16 cellular contexts compared by ENCODE assay signal in genomic region chr1:80531182-80531581, GRCh38.
A peak's percentile ranks its signal among the peaks of the same experiment; 100 is the strongest.
DNase-seq lines count a peak whose midpoint lies in the region; TF ChIP-seq lines count a peak whose summit lies in the region.
"Had no signal": no experiment of that assay in that cellular context is flagged by ENCODE, and none has a peak within 500 bp of the region (broad histone marks: within the 10 kb centered on the region; RNA-seq: fewer than 3 reads in every experiment).

No MANE protein-coding gene starts in this region.

- peak overlapping the region; percentile 34 to 72 (median 59) for H3K27ac Mint-ChIP-seq in nephron
- H3K27ac Mint-ChIP-seq: CD4-positive, CD25-positive, alpha-beta regulatory T cell had no signal

- peak; percentile 76 for DNase-seq in MM.1S
- peak; percentile 68 for DNase-seq in astrocyte of the spinal cord (ENCODE audit: low read depth, low spot score)
- DNase-seq in NCI-H82 treated with DMSO at 0.1 percent for 48 hours (lab: John Stamatoyannopoulos, UW; ENCODE audit: unreplicated experiment): no peak
- no peak for DNase-seq in NCI-H1105 treated with DMSO at 0.1 percent for 48 hours (lab: John Stamatoyannopoulos, UW)
- DNase-seq in activated CD4-positive, alpha-beta T cell treated with anti-CD3 and anti-CD28 coated beads, Interleukin-2, amount 50 U/mL, for 1 hour: no peak
- no peak for DNase-seq in HAP-1 (ENCODE audit: low spot score in 2 of 2)
- DNase-seq: CD4-positive, CD25-positive, alpha-beta regulatory T cell; GF-D8; NCI-H1436 treated with DMSO at 0.1 percent for 48 hours; NCI-H2227 treated with DMSO at 0.1 percent for 48 hours; NCI-H69; PC-9; SK-N-SH had no signal

- no peak for TF ChIP-seq CTCF in MM.1S (IDR thresholded peaks at IDR 0.05; ENCODE audit: low read length)
- TF ChIP-seq CTCF in astrocyte of the spinal cord (IDR thresholded peaks at IDR 0.05; ENCODE audit: low read depth, low read length): no peak
- TF ChIP-seq CTCF in nephron (IDR thresholded peaks at IDR 0.05; ENCODE audit: unreplicated experiment in 3 of 3): no peak

- no peak overlapping the region for H3K27ac ChIP-seq in BLaER1 treated with 17β-estradiol and CSF1 and Interleukin-3, amounts not matched to agents 10 nM and 100 nM
- peak overlapping the region; percentile 11; the same call in 1 of the 2 replicates for H3K27ac ChIP-seq in MM.1S (ENCODE audit: low read length)
- H3K27ac ChIP-seq: A549, PC-9 had no signal

- H3K27me3 ChIP-seq in BLaER1 treated with 17β-estradiol and CSF1 and Interleukin-3, amounts not matched to agents 10 nM and 100 nM: peaks cover 0 to 16% (median 0%) of the 10 kb centered on the region in 11 experiments; a peak in 4 of 22 replicates
- no peaks in the 10 kb centered on the region for H3K27me3 ChIP-seq in MM.1S (replicated peaks; ENCODE audit: insufficient read depth, low read length)
- no peaks in the 10 kb centered on the region for H3K27me3 ChIP-seq in HAP-1 (ENCODE audit: low read depth)

- H3K27me3 Mint-ChIP-seq in nephron (ENCODE audit: low read depth): no peaks in the 10 kb centered on the region
- H3K27me3 Mint-ChIP-seq: CD4-positive, CD25-positive, alpha-beta regulatory T cell had no signal

- in situ Hi-C loops in astrocyte of the spinal cord (cut with HindIII; ENCODE audit: low sequenced_read_pairs): no loop called here
- in situ Hi-C loops in HAP-1 (cut with MboI; ENCODE audit: low sequenced_read_pairs): no loop called here

- H3K4me1 ChIP-seq in BLaER1 treated with 17β-estradiol and CSF1 and Interleukin-3, amounts not matched to agents 10 nM and 100 nM: peaks cover 0 to 20% (median 8%) of the 10 kb centered on the region in 10 experiments; a peak in 13 of 20 replicates
- H3K4me1 ChIP-seq in MM.1S (ENCODE audit: low read length) (peaks cover 20% of the 10 kb centered on the region), HAP-1 (peaks cover 19% of the 10 kb centered on the region)

- H3K9me2 ChIP-seq in MM.1S (replicated peaks; ENCODE audit: insufficient read depth, low read length): no peaks in the 10 kb centered on the region
- H3K9me2 ChIP-seq: SK-N-SH had no signal

- H3K9me3 Mint-ChIP-seq in nephron: no peaks in the 10 kb centered on the region

- H3K4me2 ChIP-seq in BLaER1 treated with 17β-estradiol and CSF1 and Interleukin-3, amounts not matched to agents 10 nM and 100 nM: peak overlapping the region in 9 of 11 experiments; percentile 11 to 63 (median 49); a peak in 15 of 22 replicates
- H3K4me2 ChIP-seq in MM.1S (ENCODE audit: low read depth, low read length): peak overlapping the region; percentile 17; the same call in 1 of the 2 replicates
- H3K4me2 ChIP-seq: A549, PC-9, SK-N-SH had no signal

- H3K36me3 ChIP-seq in BLaER1 treated with 17β-estradiol and CSF1 and Interleukin-3, amounts not matched to agents 10 nM and 100 nM: no peaks in the 10 kb centered on the region
- no peaks in the 10 kb centered on the region for H3K36me3 ChIP-seq in MM.1S (replicated peaks; ENCODE audit: insufficient read depth, low read length)
- H3K36me3 ChIP-seq in HAP-1 (replicated peaks): no peaks in the 10 kb centered on the region

- no peaks in the 10 kb centered on the region for H3K79me2 ChIP-seq in MM.1S (ENCODE audit: low read length)

- H3F3A ChIP-seq in MM.1S (ENCODE audit: insufficient read depth, low read length): peaks cover 4% of the 10 kb centered on the region

- H3K9ac ChIP-seq in BLaER1 treated with 17β-estradiol and CSF1 and Interleukin-3, amounts not matched to agents 10 nM and 100 nM: no peak overlapping the region
- no peak overlapping the region for H3K9ac ChIP-seq in MM.1S (ENCODE audit: low read length)
- H3K9ac ChIP-seq: SK-N-SH had no signal

- no peak overlapping the region for H3K4me3 Mint-ChIP-seq in nephron
- H3K4me3 Mint-ChIP-seq: CD4-positive, CD25-positive, alpha-beta regulatory T cell had no signal

- H3K9me3 ChIP-seq in BLaER1 treated with 17β-estradiol and CSF1 and Interleukin-3, amounts not matched to agents 10 nM and 100 nM (replicated peaks in 1 of 11): no peaks in the 10 kb centered on the region
- no peaks in the 10 kb centered on the region for H3K9me3 ChIP-seq in MM.1S (replicated peaks; ENCODE audit: insufficient read depth, low read length)
- H3K9me3 ChIP-seq in HAP-1: no peaks in the 10 kb centered on the region
- H3K9me3 ChIP-seq: A549, SK-N-SH had no signal

- peaks cover 25% of the 10 kb centered on the region for H3K4me1 Mint-ChIP-seq in nephron
- H3K4me1 Mint-ChIP-seq: CD4-positive, CD25-positive, alpha-beta regulatory T cell had no signal

- H4K20me1 ChIP-seq in BLaER1 treated with 17β-estradiol and CSF1 and Interleukin-3, amounts not matched to agents 10 nM and 100 nM: no peaks in the 10 kb centered on the region
- no peaks in the 10 kb centered on the region for H4K20me1 ChIP-seq in MM.1S (ENCODE audit: insufficient read depth, low read length)

- no peak overlapping the region for H2AFZ ChIP-seq in MM.1S (ENCODE audit: low read length)
- H2AFZ ChIP-seq: PC-9 had no signal

- H3K36me3 Mint-ChIP-seq in nephron (ENCODE audit: low read depth): no peaks in the 10 kb centered on the region
- H3K36me3 Mint-ChIP-seq: CD4-positive, CD25-positive, alpha-beta regulatory T cell had no signal

- no peak overlapping the region for H3K4me3 ChIP-seq in BLaER1 treated with 17β-estradiol and CSF1 and Interleukin-3, amounts not matched to agents 10 nM and 100 nM
- H3K4me3 ChIP-seq in MM.1S (ENCODE audit: low read length) (no peak overlapping the region), astrocyte of the spinal cord (ENCODE audit: low read depth, low read length) (no peak overlapping the region), HAP-1 (no peak overlapping the region)
- H3K4me3 ChIP-seq: A549, PC-9 had no signal

Comparison
In these comparisons a context has a peak if more than half of its experiments do, and no peak if none do; other contexts are left out.
1. DNase-seq: peak in MM.1S (single experiment) and astrocyte of the spinal cord (single experiment); none in NCI-H82 treated with DMSO at 0.1 percent for 48 hours (single experiment), NCI-H1105 treated with DMSO at 0.1 percent for 48 hours (single experiment), activated CD4-positive, alpha-beta T cell treated with anti-CD3 and anti-CD28 coated beads, Interleukin-2, amount 50 U/mL, for 1 hour (single experiment) and HAP-1 (0 of 2).